ENCODE assay signal across 1 cellular context in genomic region chr22:50102946-50103345, GRCh38.
A peak's percentile ranks its signal among the peaks of the same experiment; 100 is the strongest.
TF ChIP-seq lines count a peak whose summit lies in the region.

No MANE protein-coding gene starts in this region.

TF ChIP-seq in HepG2, 621 proteins besides CTCF, POLR2A, EP300 and RAD21 (continued from another document and continues in another):
- no peak for TF ChIP-seq HNF1A (IDR thresholded peaks at IDR 0.05; ENCODE audit: low read depth)
- TF ChIP-seq HNF1A (CRISPR knock-in tag; IDR thresholded peaks at IDR 0.05; ENCODE audit: borderline replicate concordance): no peak
- peak; percentile 79; the same call in 1 of the 2 replicates for TF ChIP-seq ZNF607 (CRISPR knock-in tag; IDR thresholded peaks at IDR 0.05; ENCODE audit: borderline replicate concordance)
- peak; percentile 93 for TF ChIP-seq CCDC6 (CRISPR knock-in tag; IDR thresholded peaks at IDR 0.05)
- 0 out of 2 replicates have a peak, but pooled peaks have one; percentile 65 for TF ChIP-seq DNMT3B (CRISPR knock-in tag; conservative IDR thresholded peaks at IDR 0.05)
- peak; percentile 84; the same call in 1 of the 2 replicates for TF ChIP-seq KDM5B (CRISPR knock-in tag; IDR thresholded peaks at IDR 0.05; ENCODE audit: borderline replicate concordance)
- TF ChIP-seq ZNF878 (CRISPR knock-in tag; IDR thresholded peaks at IDR 0.05): peak; percentile 88
- no peak for TF ChIP-seq ZNF282 (IDR thresholded peaks at IDR 0.05; ENCODE audit: partially characterized antibody)
- TF ChIP-seq KDM1A (CRISPR knock-in tag; IDR thresholded peaks at IDR 0.05): no peak
- TF ChIP-seq LRRFIP1 (CRISPR knock-in tag; conservative IDR thresholded peaks at IDR 0.05): no peak
- peak; percentile 64; the same call in 1 of the 2 replicates for TF ChIP-seq ZNF782 (CRISPR knock-in tag; IDR thresholded peaks at IDR 0.05; ENCODE audit: borderline replicate concordance)
- peak; percentile 47; the same call in 1 of the 2 replicates for TF ChIP-seq ARID4A (CRISPR knock-in tag; IDR thresholded peaks at IDR 0.05; ENCODE audit: borderline replicate concordance)
- TF ChIP-seq NFIC (IDR thresholded peaks at IDR 0.05; ENCODE audit: low read length): no peak
- no peak for TF ChIP-seq ZNF605 (CRISPR knock-in tag; IDR thresholded peaks at IDR 0.05)
- TF ChIP-seq PLRG1 (conservative IDR thresholded peaks at IDR 0.05): no peak
- TF ChIP-seq NR0B2 (CRISPR knock-in tag; IDR thresholded peaks at IDR 0.05): peak; percentile 83; the same call in 1 of the 2 replicates
- TF ChIP-seq ZNF850 (CRISPR knock-in tag; conservative IDR thresholded peaks at IDR 0.05): no peak
- no peak for TF ChIP-seq ZSCAN20 (CRISPR knock-in tag; IDR thresholded peaks at IDR 0.05; ENCODE audit: borderline replicate concordance)
- 0 out of 2 replicates have a peak, but pooled peaks have one; percentile 62 for TF ChIP-seq ZBTB4 (CRISPR knock-in tag; IDR thresholded peaks at IDR 0.05; ENCODE audit: borderline replicate concordance)
- no peak for TF ChIP-seq SKIL (CRISPR knock-in tag; IDR thresholded peaks at IDR 0.05; ENCODE audit: borderline replicate concordance)
- no peak for TF ChIP-seq CENPX (CRISPR knock-in tag; IDR thresholded peaks at IDR 0.05)
- no peak for TF ChIP-seq ZNF407 (CRISPR knock-in tag; IDR thresholded peaks at IDR 0.05; ENCODE audit: not compliant biosample characterization)
- TF ChIP-seq ZNF530 (CRISPR knock-in tag; IDR thresholded peaks at IDR 0.05; ENCODE audit: low read depth): no peak
